In the genomic region with DNA sequence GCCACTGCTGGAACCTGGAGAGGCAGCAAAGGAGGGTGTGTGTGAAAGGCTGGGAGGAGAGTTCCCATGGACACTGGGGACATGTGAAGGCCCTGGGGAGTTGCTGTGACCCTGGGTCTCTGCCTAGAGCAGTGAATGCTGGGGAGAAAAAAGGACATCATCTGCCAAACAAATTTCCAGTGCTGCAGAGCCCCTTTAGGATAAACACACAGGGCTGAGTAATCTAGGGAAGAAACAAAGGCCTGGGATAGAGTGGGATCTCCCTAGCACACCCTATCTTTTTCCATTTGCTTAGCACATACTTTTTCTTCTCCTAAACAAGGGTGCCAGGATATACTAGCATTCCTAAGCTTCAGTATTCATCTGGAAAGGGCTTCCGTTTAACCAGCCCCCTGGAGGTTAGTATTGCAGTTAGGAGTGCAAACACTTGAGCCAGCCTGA, we compare ENCODE assay signal across 13 cellular contexts. TPM values are rescaled to one million over a fixed set of nuclear protein-coding genes. Genes with fewer than 3 reads are reported as not detected.
A peak's percentile ranks its signal among the peaks of the same experiment; 100 is the strongest.
DNase-seq lines count a peak whose midpoint lies in the region; ATAC-seq and TF ChIP-seq lines count a peak whose summit lies in the region.
"Had no signal": no experiment of that assay in that cellular context is flagged by ENCODE, and none has a peak within 500 bp of the region (broad histone marks: within the 10 kb centered on the region; RNA-seq: fewer than 3 reads in every experiment).

No MANE protein-coding gene starts in this region.

- TF ChIP-seq CTCF in WI38 (IDR thresholded peaks at IDR 0.05; ENCODE audit: low read depth, low read length) (peak; percentile 32), glutamatergic neuron (IDR thresholded peaks at IDR 0.05; ENCODE audit: partially characterized antibody, unreplicated experiment) (no peak)

- peaks cover 4% of the 10 kb centered on the region for H3K9me3 Mint-ChIP-seq in glutamatergic neuron (ENCODE audit: unreplicated experiment)
- H3K9me3 Mint-ChIP-seq in CD8-positive, alpha-beta memory T cell = no peaks in the 10 kb centered on the region

- H3K36me3 Mint-ChIP-seq in glutamatergic neuron (ENCODE audit: unreplicated experiment) = no peaks in the 10 kb centered on the region
- no peaks in the 10 kb centered on the region for H3K36me3 Mint-ChIP-seq in CD8-positive, alpha-beta memory T cell

- no peak overlapping the region for H2BK120ac ChIP-seq in neuronal stem cell (ENCODE audit: low read depth, low read length)

- no peak overlapping the region for H2BK5ac ChIP-seq in neuronal stem cell (ENCODE audit: low read length)

- H3K4me2 ChIP-seq in BLaER1 = peak overlapping the region; percentile 87
- no peak overlapping the region for H3K4me2 ChIP-seq in neuronal stem cell (ENCODE audit: insufficient read depth, low read length, poor library complexity, severe bottlenecking)

- H4K91ac ChIP-seq in neuronal stem cell (ENCODE audit: low read depth, low read length, poor library complexity) = no peak overlapping the region

- H3K18ac ChIP-seq in neuronal stem cell (ENCODE audit: low read length) = peak overlapping the region; percentile 51

- H2BK12ac ChIP-seq in neuronal stem cell (ENCODE audit: low read length) = no peak overlapping the region

- H2BK15ac ChIP-seq in neuronal stem cell (ENCODE audit: low read length) = no peak overlapping the region

- H4K8ac ChIP-seq in neuronal stem cell (ENCODE audit: low read depth, low read length) = no peak overlapping the region

- no CpG with 5 or more reads among the region's 1 CpG for WGBS in neuronal stem cell (ENCODE audit: extremely low coverage in 2 of 2, insufficient read length in 2 of 2, insufficient replicate concordance in 1 of 2), 2 donors

- H3K79me1 ChIP-seq in neuronal stem cell (ENCODE audit: low read depth, low read length) = no peaks in the 10 kb centered on the region

- H3K4me3 Mint-ChIP-seq in glutamatergic neuron (ENCODE audit: unreplicated experiment) = no peak overlapping the region
- no peak overlapping the region for H3K4me3 Mint-ChIP-seq in CD8-positive, alpha-beta memory T cell

- peaks cover 10% of the 10 kb centered on the region; the same call in 1 of the 2 replicates for H3K36me3 ChIP-seq in BLaER1
- peaks cover 0 to 11% of the 10 kb centered on the region in 2 donors for H3K36me3 ChIP-seq in neuronal stem cell (replicated peaks in 1 of 2; ENCODE audit: control insufficient read depth in 2 of 2, insufficient read depth in 2 of 2, low read length in 2 of 2)
- no peaks in the 10 kb centered on the region for H3K36me3 ChIP-seq in CD8-positive, alpha-beta memory T cell (ENCODE audit: insufficient read depth, low read length)
- H3K36me3 ChIP-seq: upper lobe of left lung had no signal

- peaks cover 29% of the 10 kb centered on the region for H3K4me1 Mint-ChIP-seq in glutamatergic neuron (ENCODE audit: low read depth, unreplicated experiment)
- no peaks in the 10 kb centered on the region for H3K4me1 Mint-ChIP-seq in CD8-positive, alpha-beta memory T cell

- ATAC-seq in HG03095 (IDR thresholded peaks at IDR 0.05; ENCODE audit: unreplicated experiment) = no peak
- ATAC-seq in HG03108 (IDR thresholded peaks at IDR 0.05; ENCODE audit: unreplicated experiment) = no peak

- CTCF ChIA-PET in CD8-positive, alpha-beta memory T cell (lab: Charles Lee) = no interaction called here

- peak overlapping the region; percentile 55; the same call in 1 of the 2 replicates for H3K9ac ChIP-seq in BLaER1
- no peak overlapping the region for H3K9ac ChIP-seq in neuronal stem cell (ENCODE audit: low read depth, low read length, poor library complexity)

- POLR2A ChIA-PET in CD8-positive, alpha-beta memory T cell (lab: Charles Lee) = no interaction called here

- H3K27ac Mint-ChIP-seq in glutamatergic neuron (ENCODE audit: unreplicated experiment) = peak overlapping the region; percentile 17
- no peak overlapping the region for H3K27ac Mint-ChIP-seq in CD8-positive, alpha-beta memory T cell

- H3K4ac ChIP-seq in neuronal stem cell (ENCODE audit: low read length) = no peak overlapping the region

- H3K4me1 ChIP-seq in BLaER1 (peaks cover 99% of the 10 kb centered on the region), neuronal stem cell (ENCODE audit: control insufficient read depth in 2 of 2, insufficient read depth in 1 of 2, low read depth in 1 of 2, low read length in 2 of 2) (peaks cover 9 to 11% of the 10 kb centered on the region in 2 donors)
- no peaks in the 10 kb centered on the region for H3K4me1 ChIP-seq in CD8-positive, alpha-beta memory T cell (ENCODE audit: insufficient read depth, low read length)
- H3K4me1 ChIP-seq: upper lobe of left lung had no signal

- H3K27me3 ChIP-seq in BLaER1 (no peaks in the 10 kb centered on the region), neuronal stem cell (ENCODE audit: control insufficient read depth in 3 of 3, insufficient read depth in 3 of 3, low read depth in 1 of 3, low read length in 3 of 3) (no peaks in the 10 kb centered on the region)
- no peaks in the 10 kb centered on the region for H3K27me3 ChIP-seq in CD8-positive, alpha-beta memory T cell (ENCODE audit: insufficient read depth, low read length, poor library complexity, severe bottlenecking)
- H3K27me3 ChIP-seq: upper lobe of left lung had no signal

- DNase-seq in glutamatergic neuron (no peak), neuronal stem cell (ENCODE audit: low spot score) (no peak)
- no peak for DNase-seq in CD8-positive, alpha-beta memory T cell
- DNase-seq in stimulated activated CD4-positive, alpha-beta T cell treated with anti-CD3 and anti-CD28 coated beads, Interleukin-1b, Interleukin-23, amount 100 ng/mL, for 48 hours = no peak
- DNase-seq: activated naive CD4-positive, alpha-beta T cell treated with anti-CD3 and anti-CD28 coated beads, Interleukin-2, amount 50 U/mL, for 16 hours; central memory CD4-positive, alpha-beta T cell; NCI-H1105; upper lobe of left lung had no signal

- H3K27ac ChIP-seq in BLaER1 (peak overlapping the region; percentile 67), neuronal stem cell (replicated peaks; ENCODE audit: low read length) (no peak overlapping the region)
- H3K27ac ChIP-seq in CD8-positive, alpha-beta memory T cell (ENCODE audit: low read depth, low read length) = no peak overlapping the region
- H3K27ac ChIP-seq: C4-2B had no signal

- H3K14ac ChIP-seq in neuronal stem cell (ENCODE audit: low read length) = no peak overlapping the region

- no peak overlapping the region for H2AFZ ChIP-seq in neuronal stem cell (ENCODE audit: low read length)

- no peaks in the 10 kb centered on the region for H4K20me1 ChIP-seq in BLaER1

- peaks cover 6% of the 10 kb centered on the region for H3K27me3 Mint-ChIP-seq in glutamatergic neuron (ENCODE audit: unreplicated experiment)
- H3K27me3 Mint-ChIP-seq in CD8-positive, alpha-beta memory T cell = peaks cover 0 to 1% of the 10 kb centered on the region in 2 donors

- H3K23ac ChIP-seq in neuronal stem cell (ENCODE audit: low read depth, low read length, poor library complexity) = no peak overlapping the region

- no peak overlapping the region for H2AK5ac ChIP-seq in neuronal stem cell (ENCODE audit: low read depth, low read length)

- H3K9me3 ChIP-seq in BLaER1 = no peaks in the 10 kb centered on the region
- H3K9me3 ChIP-seq in neuronal stem cell (replicated peaks in 1 of 2; ENCODE audit: control insufficient read depth in 2 of 2, insufficient read depth in 1 of 2, low read depth in 1 of 2, low read length in 2 of 2) = no peaks in the 10 kb centered on the region
- H3K9me3 ChIP-seq in CD8-positive, alpha-beta memory T cell (ENCODE audit: low read length) = no peaks in the 10 kb centered on the region
- H3K9me3 ChIP-seq: upper lobe of left lung had no signal

- no peak overlapping the region for H3K4me3 ChIP-seq in BLaER1
- no peak overlapping the region for H3K4me3 ChIP-seq in WI38 (ENCODE audit: low read depth, low read length)
- no peak overlapping the region for H3K4me3 ChIP-seq in neuronal stem cell (ENCODE audit: low read length in 2 of 2)
- no peak overlapping the region for H3K4me3 ChIP-seq in CD8-positive, alpha-beta memory T cell (ENCODE audit: low read length)
- H3K4me3 ChIP-seq: upper lobe of left lung had no signal

RNA-seq across cellular contexts. Expression of gene HIGD1B, which starts 3.3 kb away (rescaled TPM):
- 1.1 TPM for total RNA-seq in glutamatergic neuron (ENCODE audit: unreplicated experiment)
- polyA plus RNA-seq in neuronal stem cell (2013, experiment 1 of 2) = not detected
- polyA plus RNA-seq in neuronal stem cell (2013, experiment 2 of 2) = not detected
- total RNA-seq in CD8-positive, alpha-beta memory T cell = not detected
- 0.56 TPM for polyA plus RNA-seq in CD8-positive, alpha-beta memory T cell

RNA-seq across cellular contexts. Expression of gene GJC1, which starts 14.3 kb away (rescaled TPM):
- total RNA-seq in glutamatergic neuron (ENCODE audit: unreplicated experiment) = 60.9 TPM
- 43.0 TPM for polyA plus RNA-seq in neuronal stem cell (2013, experiment 1 of 2)
- polyA plus RNA-seq in neuronal stem cell (2013, experiment 2 of 2) = 45.1 TPM
- 10 to 100 TPM in 1 of 2 experiments, 1 to 10 TPM in 1; 9.4 to 10.2 TPM for total RNA-seq in CD8-positive, alpha-beta memory T cell
- not detected for polyA plus RNA-seq in CD8-positive, alpha-beta memory T cell

RNA-seq across cellular contexts. Expression of gene EFTUD2, which starts 54.8 kb away (rescaled TPM):
- 102 TPM for total RNA-seq in glutamatergic neuron (ENCODE audit: unreplicated experiment)
- polyA plus RNA-seq in neuronal stem cell (2013, experiment 1 of 2) = 49.4 TPM
- polyA plus RNA-seq in neuronal stem cell (2013, experiment 2 of 2) = 48.1 TPM
- 100 to 1,000 TPM; 229 to 241 TPM for total RNA-seq in CD8-positive, alpha-beta memory T cell
- polyA plus RNA-seq in CD8-positive, alpha-beta memory T cell = 77.6 TPM
